ENCODE assay signal across 9 cellular contexts in the genomic region with DNA sequence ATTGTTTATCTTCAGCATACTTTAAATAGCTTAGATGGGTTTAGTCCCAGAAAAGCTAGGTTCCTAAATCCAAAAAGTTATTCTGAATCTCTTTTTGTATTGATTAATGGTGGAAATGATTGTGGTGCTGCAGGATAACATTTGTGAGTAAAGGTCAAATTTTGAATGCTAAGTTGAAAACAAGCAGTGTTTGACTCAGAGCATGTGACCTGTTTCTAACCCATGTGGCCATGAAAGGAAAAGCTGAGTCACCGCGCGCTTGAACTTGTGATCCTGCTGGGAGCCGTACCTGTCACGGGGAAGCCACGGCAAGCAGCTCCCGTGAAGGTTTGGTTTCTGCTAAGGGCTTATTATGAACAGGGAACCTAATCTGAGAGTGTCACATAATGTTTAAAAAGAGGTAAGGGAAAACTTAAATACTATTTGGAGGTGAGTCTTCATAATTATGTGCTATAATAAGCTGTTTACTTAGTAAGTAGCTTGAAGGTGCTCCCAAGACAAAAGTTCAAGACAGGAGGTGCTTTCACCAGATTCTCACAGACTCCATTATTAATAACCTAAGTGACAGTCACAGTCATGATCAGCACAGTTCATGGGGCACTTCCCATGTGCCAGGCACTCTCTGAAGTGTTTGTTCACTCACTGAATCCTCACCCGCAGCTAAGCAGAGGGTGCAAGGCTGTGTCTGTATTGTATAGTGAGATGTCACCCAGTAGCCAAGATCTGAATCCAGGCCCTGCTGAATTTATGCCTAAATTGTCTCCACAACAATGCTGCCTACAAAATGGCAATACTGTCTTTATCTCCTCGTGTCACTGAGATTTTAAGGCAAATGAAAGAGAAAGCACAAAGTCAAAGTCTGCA.
DNase-seq lines count a peak whose midpoint lies in the region; FAIRE-seq and TF ChIP-seq lines count a peak whose summit lies in the region.
"Had no signal": no experiment of that assay in that cellular context is flagged by ENCODE, and none has a peak within 500 bp of the region (broad histone marks: within the 10 kb centered on the region; RNA-seq: fewer than 3 reads in every experiment).

No MANE protein-coding gene starts in this region.

- no peak overlapping the region for H2BK5ac ChIP-seq in mesenchymal stem cell (ENCODE audit: low read depth, low read length, poor library complexity, severe bottlenecking)

- no peak for TF ChIP-seq CTCF in HEK293 (tag by site-specific recombination; IDR thresholded peaks at IDR 0.05)
- TF ChIP-seq CTCF in endothelial cell (IDR thresholded peaks at IDR 0.05; ENCODE audit: unreplicated experiment), result no peak

- H3K36me3 Mint-ChIP-seq in activated CD4-positive, alpha-beta T cell treated with anti-CD3 and anti-CD28 coated beads, Interleukin-2, amount 10 ng/mL, durations not matched to agents 7 days and 5 days (ENCODE audit: low read depth), result no peaks in the 10 kb centered on the region
- H3K36me3 Mint-ChIP-seq in endothelial cell (ENCODE audit: low read depth, unreplicated experiment), result no peaks in the 10 kb centered on the region

- H3K9ac ChIP-seq in duodenal mucosa (ENCODE audit: low read depth in 1 of 2, low read length in 2 of 2) (peak overlapping the region in 1 of 2 donors; percentile 28), mesenchymal stem cell (ENCODE audit: low read length) (peak overlapping the region; percentile 96)
- H3K9ac ChIP-seq: parathyroid adenoma had no signal

- 41% methylated on average over 9 of the region's 9 CpGs for WGBS in mesenchymal stem cell

- H4K8ac ChIP-seq in mesenchymal stem cell (ENCODE audit: low read length), result no peak overlapping the region

- peak overlapping the region; percentile 45 for H3K4me3 Mint-ChIP-seq in activated CD4-positive, alpha-beta T cell treated with anti-CD3 and anti-CD28 coated beads, Interleukin-2, amount 10 ng/mL, durations not matched to agents 7 days and 5 days
- H3K4me3 Mint-ChIP-seq in endothelial cell (ENCODE audit: unreplicated experiment), result no peak overlapping the region

- H2AK5ac ChIP-seq in mesenchymal stem cell (ENCODE audit: low read length, severe bottlenecking), result no peak overlapping the region

- no peaks in the 10 kb centered on the region for H3K9me3 Mint-ChIP-seq in activated CD4-positive, alpha-beta T cell treated with anti-CD3 and anti-CD28 coated beads, Interleukin-2, amount 10 ng/mL, durations not matched to agents 7 days and 5 days
- H3K9me3 Mint-ChIP-seq in endothelial cell (ENCODE audit: unreplicated experiment), result no peaks in the 10 kb centered on the region

- peak overlapping the region in 1 of 2 experiments; percentile 86 for H3K18ac ChIP-seq in mesenchymal stem cell (ENCODE audit: low read depth in 1 of 2, low read length in 2 of 2)

- DNase-seq in GM12891 (ENCODE audit: insufficient read length, low spot score) (peak; percentile 30), MV-4-11 (lab: John Stamatoyannopoulos, UW) (peak; percentile 70), mesenchymal stem cell (peak; percentile 93), endothelial cell (ENCODE audit: low spot score) (no peak)
- peak; percentile 79 for DNase-seq in activated CD4-positive, alpha-beta T cell treated with anti-CD3 and anti-CD28 coated beads, Interleukin-2, amount 10 ng/mL, durations not matched to agents 7 days and 5 days
- peak; percentile 46 for DNase-seq in stimulated activated CD8-positive, alpha-beta memory T cell treated with anti-CD3 and anti-CD28 coated beads, Interleukin-15, amount 100 ng/mL, for 24 hours (ENCODE audit: low read depth)

- H3K36me3 ChIP-seq in HEK293 (ENCODE audit: control insufficient read depth in 2 of 2, insufficient read depth in 1 of 2, low read length in 2 of 2) (no peaks in the 10 kb centered on the region), duodenal mucosa (ENCODE audit: control insufficient read depth in 1 of 2, insufficient read depth in 2 of 2, low read length in 2 of 2) (no peaks in the 10 kb centered on the region), mesenchymal stem cell (ENCODE audit: control insufficient read depth in 1 of 2, insufficient read depth in 2 of 2, low read depth in 1 of 2, low read length in 2 of 2) (no peaks in the 10 kb centered on the region)

- H3K23ac ChIP-seq in mesenchymal stem cell (ENCODE audit: low read length in 2 of 2), result no peak overlapping the region

- peak overlapping the region; percentile 83 for H3K27ac Mint-ChIP-seq in activated CD4-positive, alpha-beta T cell treated with anti-CD3 and anti-CD28 coated beads, Interleukin-2, amount 10 ng/mL, durations not matched to agents 7 days and 5 days
- no peak overlapping the region for H3K27ac Mint-ChIP-seq in endothelial cell (ENCODE audit: unreplicated experiment)

- CTCF ChIA-PET in HEK293 (lab: Yijun Ruan, JAX), result interaction anchor here (0.6 to 2.3 kb wide), 16 partner anchors 8 to 691 kb away, joined by 3 to 9 read pairs (median 4); no protein-coding TSS in a partner anchor
- CTCF ChIA-PET in activated CD4-positive, alpha-beta T cell treated with anti-CD3 and anti-CD28 coated beads, Interleukin-2, amount 10 ng/mL, durations not matched to agents 7 days and 5 days (lab: Charles Lee), result interaction anchor here (0.5 to 0.8 kb wide), 2 partner anchors 21 to 32 kb away, joined by 3 read pairs; no protein-coding TSS in a partner anchor

- peaks cover 20% of the 10 kb centered on the region for H3K4me1 Mint-ChIP-seq in activated CD4-positive, alpha-beta T cell treated with anti-CD3 and anti-CD28 coated beads, Interleukin-2, amount 10 ng/mL, durations not matched to agents 7 days and 5 days
- H3K4me1 Mint-ChIP-seq in endothelial cell (ENCODE audit: unreplicated experiment), result peaks cover 2% of the 10 kb centered on the region

- FAIRE-seq in GM12891 (lab: Jason Lieb, UNC), result peak; percentile 81

- H3K79me1 ChIP-seq in mesenchymal stem cell (replicated peaks; ENCODE audit: low read length, poor library complexity, severe bottlenecking), result no peaks in the 10 kb centered on the region

- H2AFZ ChIP-seq in mesenchymal stem cell (ENCODE audit: low read depth, low read length), result no peak overlapping the region
- H2AFZ ChIP-seq: parathyroid adenoma had no signal

- no peak overlapping the region for H2BK15ac ChIP-seq in mesenchymal stem cell (ENCODE audit: low read depth, poor library complexity, severe bottlenecking)

- POLR2A ChIA-PET in HEK293 (lab: Yijun Ruan, JAX), result no interaction called here
- POLR2A ChIA-PET in activated CD4-positive, alpha-beta T cell treated with anti-CD3 and anti-CD28 coated beads, Interleukin-2, amount 10 ng/mL, durations not matched to agents 7 days and 5 days (lab: Charles Lee), result no interaction called here

- peak overlapping the region; percentile 3 for H4K91ac ChIP-seq in mesenchymal stem cell (ENCODE audit: low read length)

- no peak for TF ChIP-seq POLR2A in GM12891 (IDR thresholded peaks at IDR 0.05; ENCODE audit: low read depth, low read length)

- H3K4ac ChIP-seq in mesenchymal stem cell (ENCODE audit: low read depth in 1 of 2, low read length in 2 of 2), result peak overlapping the region in 1 of 2 experiments; percentile 2

- no peak overlapping the region for H3K4me3 ChIP-seq in HEK293 (ENCODE audit: low read depth, low read length)
- peak overlapping the region; percentile 34 to 53 for H3K4me3 ChIP-seq in duodenal mucosa (ENCODE audit: low read depth in 1 of 2, low read length in 2 of 2)
- H3K4me3 ChIP-seq in mesenchymal stem cell (ENCODE audit: insufficient read depth in 1 of 2, low read depth in 1 of 2, low read length in 2 of 2), result peak overlapping the region in 1 of 2 experiments; percentile 54

- no peak overlapping the region for H3K14ac ChIP-seq in mesenchymal stem cell (ENCODE audit: low read length in 2 of 2)

- no peaks in the 10 kb centered on the region for H3K27me3 ChIP-seq in duodenal mucosa (ENCODE audit: control insufficient read depth in 1 of 2, insufficient read depth in 2 of 2, low read length in 2 of 2)
- H3K27me3 ChIP-seq in mesenchymal stem cell (ENCODE audit: control insufficient read depth in 1 of 2, insufficient read depth in 1 of 2, low read length in 2 of 2), result no peaks in the 10 kb centered on the region

- peaks cover 8% of the 10 kb centered on the region for H3K27me3 Mint-ChIP-seq in activated CD4-positive, alpha-beta T cell treated with anti-CD3 and anti-CD28 coated beads, Interleukin-2, amount 10 ng/mL, durations not matched to agents 7 days and 5 days
- peaks cover 3% of the 10 kb centered on the region for H3K27me3 Mint-ChIP-seq in endothelial cell (ENCODE audit: unreplicated experiment)

- no peak overlapping the region for H3K27ac ChIP-seq in HEK293 (ENCODE audit: extremely low read depth, low read depth, low read length)
- H3K27ac ChIP-seq in duodenal mucosa (ENCODE audit: low read depth, low read length), result peak overlapping the region; percentile 43
- peak overlapping the region; percentile 5 for H3K27ac ChIP-seq in mesenchymal stem cell (ENCODE audit: low read length, poor library complexity, severe bottlenecking)
- H3K27ac ChIP-seq: parathyroid adenoma had no signal

- H3K4me2 ChIP-seq in mesenchymal stem cell (ENCODE audit: low read length, poor library complexity, severe bottlenecking), result no peak overlapping the region

- peak overlapping the region; percentile 1 to 82 for H2BK12ac ChIP-seq in mesenchymal stem cell (ENCODE audit: low read length in 2 of 2)

- no peaks in the 10 kb centered on the region for H3K9me3 ChIP-seq in HEK293 (ENCODE audit: control insufficient read depth, insufficient read depth, low read depth, low read length)
- no peaks in the 10 kb centered on the region for H3K9me3 ChIP-seq in duodenal mucosa (ENCODE audit: control insufficient read depth in 1 of 2, low read length in 2 of 2)
- H3K9me3 ChIP-seq in mesenchymal stem cell (ENCODE audit: control insufficient read depth, low read length), result no peaks in the 10 kb centered on the region

- no peak overlapping the region for H2BK120ac ChIP-seq in mesenchymal stem cell (ENCODE audit: low read depth, low read length)

- no peaks in the 10 kb centered on the region; the same call in 1 of the 2 replicates for H3K4me1 ChIP-seq in HEK293 (ENCODE audit: control insufficient read depth, insufficient read depth, low read length)
- H3K4me1 ChIP-seq in duodenal mucosa (ENCODE audit: control insufficient read depth in 1 of 2, insufficient read depth in 2 of 2, low read length in 2 of 2), result peaks cover 7 to 17% of the 10 kb centered on the region in 2 donors
- H3K4me1 ChIP-seq in mesenchymal stem cell (ENCODE audit: control insufficient read depth, insufficient read depth, low read depth, low read length), result peaks cover 9% of the 10 kb centered on the region
- H3K4me1 ChIP-seq: parathyroid adenoma had no signal

TF ChIP-seq in GM12891, 5 proteins besides CTCF, POLR2A, EP300 and RAD21 (continues in another document):
- TF ChIP-seq POU2F2 (IDR thresholded peaks at IDR 0.05; ENCODE audit: low read depth, low read length) (no peak), SPI1 (IDR thresholded peaks at IDR 0.05; ENCODE audit: low read depth, low read length) (no peak), PAX5 (IDR thresholded peaks at IDR 0.05; ENCODE audit: insufficient read depth, low read length, severe bottlenecking) (no peak)

TF ChIP-seq in HEK293, 187 proteins besides CTCF, POLR2A, EP300 and RAD21 (continues in another document):
- TF ChIP-seq ZNF311 (tag by site-specific recombination; IDR thresholded peaks at IDR 0.05; ENCODE audit: borderline replicate concordance), result no peak
- 0 out of 2 replicates have a peak, but pooled peaks have one; percentile 39 for TF ChIP-seq TRIM28 (IDR thresholded peaks at IDR 0.05; ENCODE audit: borderline replicate concordance, low read length)
- 0 out of 2 replicates have a peak, but pooled peaks have one; percentile 54 for TF ChIP-seq ZNF10 (tag by site-specific recombination; IDR thresholded peaks at IDR 0.05)
